24 cellular contexts compared by ENCODE assay signal in genomic region chr19:31268751-31269150, GRCh38.
"Had no signal": no experiment of that assay in that cellular context is flagged by ENCODE, and none has a peak within 500 bp of the region (broad histone marks: within the 10 kb centered on the region; RNA-seq: fewer than 3 reads in every experiment).

No MANE protein-coding gene starts in this region.

- DNase-seq: NCI-H1092, NCI-H1105 treated with DMSO at 0.1 percent for 48 hours, NCI-H1417 treated with DMSO at 0.1 percent for 48 hours, NCI-H146, NCI-H1694 treated with DMSO at 0.1 percent for 48 hours, NCI-H1930, NCI-H2081, NCI-H2107, NCI-H226, NCI-H446, NCI-H510A, NCI-H524 treated with DMSO at 0.1 percent for 48 hours, NCI-H69, NCI-H774, RPMI8226, SHP77, SW 1271 had no signal

- H3K9me2 ChIP-seq: SK-N-SH had no signal

- H3K4me3 Mint-ChIP-seq: IgD-negative memory B cell had no signal

- H3K4me3 ChIP-seq: K562 had no signal

- H3K4me1 Mint-ChIP-seq: IgD-negative memory B cell had no signal

- H3K27me3 Mint-ChIP-seq: IgD-negative memory B cell had no signal

- H3K27ac ChIP-seq: HL-60, KMS-11 had no signal

- FAIRE-seq: HTR-8/SVneo, K562, RCC 7860 had no signal

- H3K9ac ChIP-seq: KMS-11, SK-N-SH had no signal

- H3K36me3 Mint-ChIP-seq: IgD-negative memory B cell had no signal

- H3K9me3 ChIP-seq: SK-N-SH had no signal

- H3K27ac Mint-ChIP-seq: IgD-negative memory B cell had no signal

- H3K4me2 ChIP-seq: KMS-11 had no signal
